ENCODE assay signal across 1 cellular context in the genomic region with DNA sequence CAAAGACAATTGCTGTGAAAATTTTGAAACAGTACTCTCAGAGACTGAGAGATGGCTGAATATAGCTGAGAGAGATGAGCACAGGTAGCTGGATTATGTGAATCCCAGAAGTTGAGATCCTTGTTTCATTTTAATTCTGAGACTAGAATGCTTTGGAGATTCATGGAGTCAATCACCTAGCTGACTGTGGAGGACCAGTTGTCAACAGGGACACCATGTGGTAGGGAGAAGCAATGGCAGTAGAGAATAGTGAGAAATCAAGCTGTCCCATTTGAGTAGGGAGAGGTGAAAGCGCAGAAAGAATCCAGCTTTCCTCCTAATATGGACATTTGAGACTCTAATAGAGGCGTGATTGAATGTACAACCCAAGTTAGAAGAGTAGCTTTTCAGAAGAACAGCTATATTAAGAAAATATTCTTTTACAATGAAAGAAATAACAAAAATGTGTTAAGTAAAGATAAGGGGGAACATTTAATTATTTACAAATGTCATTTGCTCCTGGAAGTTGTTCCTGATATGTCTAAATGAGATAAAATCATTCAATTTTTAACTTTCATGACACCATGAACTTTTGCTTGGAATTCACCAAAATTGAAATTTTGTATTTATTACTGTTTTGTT.
TF ChIP-seq lines count a peak whose summit lies in the region.

No MANE protein-coding gene starts in this region.

TF ChIP-seq in GM23338, 12 proteins besides CTCF, POLR2A, EP300 and RAD21 (continued from another document):
- TF ChIP-seq, protein P1, sequence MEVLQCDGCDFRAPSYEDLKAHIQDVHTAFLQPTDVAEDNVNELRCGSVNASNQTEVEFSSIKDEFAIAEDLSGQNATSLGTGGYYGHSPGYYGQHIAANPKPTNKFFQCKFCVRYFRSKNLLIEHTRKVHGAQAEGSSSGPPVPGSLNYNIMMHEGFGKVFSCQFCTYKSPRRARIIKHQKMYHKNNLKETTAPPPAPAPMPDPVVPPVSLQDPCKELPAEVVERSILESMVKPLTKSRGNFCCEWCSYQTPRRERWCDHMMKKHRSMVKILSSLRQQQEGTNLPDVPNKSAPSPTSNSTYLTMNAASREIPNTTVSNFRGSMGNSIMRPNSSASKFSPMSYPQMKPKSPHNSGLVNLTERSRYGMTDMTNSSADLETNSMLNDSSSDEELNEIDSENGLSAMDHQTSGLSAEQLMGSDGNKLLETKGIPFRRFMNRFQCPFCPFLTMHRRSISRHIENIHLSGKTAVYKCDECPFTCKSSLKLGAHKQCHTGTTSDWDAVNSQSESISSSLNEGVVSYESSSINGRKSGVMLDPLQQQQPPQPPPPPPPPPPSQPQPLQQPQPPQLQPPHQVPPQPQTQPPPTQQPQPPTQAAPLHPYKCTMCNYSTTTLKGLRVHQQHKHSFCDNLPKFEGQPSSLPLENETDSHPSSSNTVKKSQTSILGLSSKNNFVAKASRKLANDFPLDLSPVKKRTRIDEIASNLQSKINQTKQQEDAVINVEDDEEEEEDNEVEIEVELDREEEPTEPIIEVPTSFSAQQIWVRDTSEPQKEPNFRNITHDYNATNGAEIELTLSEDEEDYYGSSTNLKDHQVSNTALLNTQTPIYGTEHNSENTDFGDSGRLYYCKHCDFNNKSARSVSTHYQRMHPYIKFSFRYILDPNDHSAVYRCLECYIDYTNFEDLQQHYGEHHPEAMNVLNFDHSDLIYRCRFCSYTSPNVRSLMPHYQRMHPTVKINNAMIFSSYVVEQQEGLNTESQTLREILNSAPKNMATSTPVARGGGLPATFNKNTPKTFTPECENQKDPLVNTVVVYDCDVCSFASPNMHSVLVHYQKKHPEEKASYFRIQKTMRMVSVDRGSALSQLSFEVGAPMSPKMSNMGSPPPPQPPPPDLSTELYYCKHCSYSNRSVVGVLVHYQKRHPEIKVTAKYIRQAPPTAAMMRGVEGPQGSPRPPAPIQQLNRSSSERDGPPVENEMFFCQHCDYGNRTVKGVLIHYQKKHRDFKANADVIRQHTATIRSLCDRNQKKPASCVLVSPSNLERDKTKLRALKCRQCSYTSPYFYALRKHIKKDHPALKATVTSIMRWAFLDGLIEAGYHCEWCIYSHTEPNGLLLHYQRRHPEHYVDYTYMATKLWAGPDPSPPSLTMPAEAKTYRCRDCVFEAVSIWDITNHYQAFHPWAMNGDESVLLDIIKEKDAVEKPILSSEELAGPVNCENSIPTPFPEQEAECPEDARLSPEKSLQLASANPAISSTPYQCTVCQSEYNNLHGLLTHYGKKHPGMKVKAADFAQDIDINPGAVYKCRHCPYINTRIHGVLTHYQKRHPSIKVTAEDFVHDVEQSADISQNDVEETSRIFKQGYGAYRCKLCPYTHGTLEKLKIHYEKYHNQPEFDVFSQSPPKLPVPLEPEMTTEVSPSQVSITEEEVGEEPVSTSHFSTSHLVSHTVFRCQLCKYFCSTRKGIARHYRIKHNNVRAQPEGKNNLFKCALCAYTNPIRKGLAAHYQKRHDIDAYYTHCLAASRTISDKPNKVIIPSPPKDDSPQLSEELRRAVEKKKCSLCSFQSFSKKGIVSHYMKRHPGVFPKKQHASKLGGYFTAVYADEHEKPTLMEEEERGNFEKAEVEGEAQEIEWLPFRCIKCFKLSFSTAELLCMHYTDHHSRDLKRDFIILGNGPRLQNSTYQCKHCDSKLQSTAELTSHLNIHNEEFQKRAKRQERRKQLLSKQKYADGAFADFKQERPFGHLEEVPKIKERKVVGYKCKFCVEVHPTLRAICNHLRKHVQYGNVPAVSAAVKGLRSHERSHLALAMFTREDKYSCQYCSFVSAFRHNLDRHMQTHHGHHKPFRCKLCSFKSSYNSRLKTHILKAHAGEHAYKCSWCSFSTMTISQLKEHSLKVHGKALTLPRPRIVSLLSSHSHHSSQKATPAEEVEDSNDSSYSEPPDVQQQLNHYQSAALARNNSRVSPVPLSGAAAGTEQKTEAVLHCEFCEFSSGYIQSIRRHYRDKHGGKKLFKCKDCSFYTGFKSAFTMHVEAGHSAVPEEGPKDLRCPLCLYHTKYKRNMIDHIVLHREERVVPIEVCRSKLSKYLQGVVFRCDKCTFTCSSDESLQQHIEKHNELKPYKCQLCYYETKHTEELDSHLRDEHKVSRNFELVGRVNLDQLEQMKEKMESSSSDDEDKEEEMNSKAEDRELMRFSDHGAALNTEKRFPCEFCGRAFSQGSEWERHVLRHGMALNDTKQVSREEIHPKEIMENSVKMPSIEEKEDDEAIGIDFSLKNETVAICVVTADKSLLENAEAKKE (CRISPR knock-in tag; IDR thresholded peaks at IDR 0.05): no peak
- TF ChIP-seq EZH2 (IDR thresholded peaks at IDR 0.05; ENCODE audit: low read depth, unreplicated experiment): no peak
- no peak for TF ChIP-seq STAT1 (IDR thresholded peaks at IDR 0.05; ENCODE audit: unreplicated experiment)
- TF ChIP-seq, protein P2, sequence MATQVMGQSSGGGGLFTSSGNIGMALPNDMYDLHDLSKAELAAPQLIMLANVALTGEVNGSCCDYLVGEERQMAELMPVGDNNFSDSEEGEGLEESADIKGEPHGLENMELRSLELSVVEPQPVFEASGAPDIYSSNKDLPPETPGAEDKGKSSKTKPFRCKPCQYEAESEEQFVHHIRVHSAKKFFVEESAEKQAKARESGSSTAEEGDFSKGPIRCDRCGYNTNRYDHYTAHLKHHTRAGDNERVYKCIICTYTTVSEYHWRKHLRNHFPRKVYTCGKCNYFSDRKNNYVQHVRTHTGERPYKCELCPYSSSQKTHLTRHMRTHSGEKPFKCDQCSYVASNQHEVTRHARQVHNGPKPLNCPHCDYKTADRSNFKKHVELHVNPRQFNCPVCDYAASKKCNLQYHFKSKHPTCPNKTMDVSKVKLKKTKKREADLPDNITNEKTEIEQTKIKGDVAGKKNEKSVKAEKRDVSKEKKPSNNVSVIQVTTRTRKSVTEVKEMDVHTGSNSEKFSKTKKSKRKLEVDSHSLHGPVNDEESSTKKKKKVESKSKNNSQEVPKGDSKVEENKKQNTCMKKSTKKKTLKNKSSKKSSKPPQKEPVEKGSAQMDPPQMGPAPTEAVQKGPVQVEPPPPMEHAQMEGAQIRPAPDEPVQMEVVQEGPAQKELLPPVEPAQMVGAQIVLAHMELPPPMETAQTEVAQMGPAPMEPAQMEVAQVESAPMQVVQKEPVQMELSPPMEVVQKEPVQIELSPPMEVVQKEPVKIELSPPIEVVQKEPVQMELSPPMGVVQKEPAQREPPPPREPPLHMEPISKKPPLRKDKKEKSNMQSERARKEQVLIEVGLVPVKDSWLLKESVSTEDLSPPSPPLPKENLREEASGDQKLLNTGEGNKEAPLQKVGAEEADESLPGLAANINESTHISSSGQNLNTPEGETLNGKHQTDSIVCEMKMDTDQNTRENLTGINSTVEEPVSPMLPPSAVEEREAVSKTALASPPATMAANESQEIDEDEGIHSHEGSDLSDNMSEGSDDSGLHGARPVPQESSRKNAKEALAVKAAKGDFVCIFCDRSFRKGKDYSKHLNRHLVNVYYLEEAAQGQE (IDR thresholded peaks at IDR 0.05; ENCODE audit: unreplicated experiment): no peak
- no peak for TF ChIP-seq ZNF114 (CRISPR knock-in tag; IDR thresholded peaks at IDR 0.05)
- TF ChIP-seq JUNB (IDR thresholded peaks at IDR 0.05; ENCODE audit: unreplicated experiment): no peak
- no peak for TF ChIP-seq EZH2phosphoT487 (IDR thresholded peaks at IDR 0.05; ENCODE audit: unreplicated experiment)
- no peak for TF ChIP-seq POLR2AphosphoS5 (IDR thresholded peaks at IDR 0.05; ENCODE audit: low read depth)
- TF ChIP-seq, protein P3, sequence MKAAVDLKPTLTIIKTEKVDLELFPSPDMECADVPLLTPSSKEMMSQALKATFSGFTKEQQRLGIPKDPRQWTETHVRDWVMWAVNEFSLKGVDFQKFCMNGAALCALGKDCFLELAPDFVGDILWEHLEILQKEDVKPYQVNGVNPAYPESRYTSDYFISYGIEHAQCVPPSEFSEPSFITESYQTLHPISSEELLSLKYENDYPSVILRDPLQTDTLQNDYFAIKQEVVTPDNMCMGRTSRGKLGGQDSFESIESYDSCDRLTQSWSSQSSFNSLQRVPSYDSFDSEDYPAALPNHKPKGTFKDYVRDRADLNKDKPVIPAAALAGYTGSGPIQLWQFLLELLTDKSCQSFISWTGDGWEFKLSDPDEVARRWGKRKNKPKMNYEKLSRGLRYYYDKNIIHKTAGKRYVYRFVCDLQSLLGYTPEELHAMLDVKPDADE (IDR thresholded peaks at IDR 0.05): no peak
- TF ChIP-seq ZNF331 (CRISPR knock-in tag; IDR thresholded peaks at IDR 0.05; ENCODE audit: low read depth): no peak
